ENCODE assay signal across 15 cellular contexts in genomic region chr10:131854579-131855335, GRCh38. TPM values are rescaled to one million over a fixed set of nuclear protein-coding genes. Genes with fewer than 3 reads are reported as not detected.
DNase-seq lines count a peak whose midpoint lies in the region; ATAC-seq and TF ChIP-seq lines count a peak whose summit lies in the region.
"Had no signal": no experiment of that assay in that cellular context is flagged by ENCODE, and none has a peak within 500 bp of the region (broad histone marks: within the 10 kb centered on the region; RNA-seq: fewer than 3 reads in every experiment).

No MANE protein-coding gene starts in this region.

- POLR2A ChIA-PET in CD8-positive, alpha-beta T cell (lab: Charles Lee): no interaction called here

- CTCF ChIA-PET in CD8-positive, alpha-beta T cell (lab: Charles Lee): no interaction called here

- H3K9me3 ChIP-seq in heart right ventricle: no peaks in the 10 kb centered on the region
- H3K9me3 ChIP-seq in endodermal cell (ENCODE audit: control insufficient read depth, low read length): no peaks in the 10 kb centered on the region
- no peaks in the 10 kb centered on the region for H3K9me3 ChIP-seq in CD8-positive, alpha-beta T cell (ENCODE audit: low read length)
- H3K9me3 ChIP-seq: BLaER1 treated with 17β-estradiol and CSF1 and Interleukin-3, amounts not matched to agents 10 nM and 100 nM; HAP-1 had no signal

- TF ChIP-seq CTCF in heart right ventricle (IDR thresholded peaks at IDR 0.05): no peak
- TF ChIP-seq CTCF in endodermal cell (conservative IDR thresholded peaks at IDR 0.05): no peak
- TF ChIP-seq CTCF in osteocyte (IDR thresholded peaks at IDR 0.05): no peak
- TF ChIP-seq CTCF in CD8-positive, alpha-beta T cell (IDR thresholded peaks at IDR 0.05): no peak

- ATAC-seq in heart right ventricle (no peak), GM18498 (IDR thresholded peaks at IDR 0.05; ENCODE audit: unreplicated experiment) (no peak)
- no peak for ATAC-seq in CD8-positive, alpha-beta T cell

- H3K27me3 ChIP-seq in heart right ventricle: peaks cover 0 to 43% (median 30%) of the 10 kb centered on the region in 7 donors
- H3K27me3 ChIP-seq in endodermal cell (ENCODE audit: control insufficient read depth, insufficient read depth, low read length, poor library complexity, severe bottlenecking): no peaks in the 10 kb centered on the region
- no peaks in the 10 kb centered on the region for H3K27me3 ChIP-seq in CD8-positive, alpha-beta T cell (ENCODE audit: insufficient read depth, low read length)

- 75 to 80% methylated on average over 22 of the region's 22 CpGs for WGBS in heart right ventricle, 2 donors
- 87 to 90% methylated on average over 13 to 22 of the region's 22 CpGs for WGBS in endodermal cell (ENCODE audit: insufficient coverage in 1 of 2, insufficient read length in 1 of 2), 2 experiments

- intact Hi-C loops in cardiac septum (cut with DNase I) (no loop called here), heart right ventricle (cut with DNase I) (no loop called here)
- intact Hi-C loops in CD8-positive, alpha-beta T cell (cut with DNase I, micrococcal nuclease): no loop called here

- H3K36me3 Mint-ChIP-seq in endodermal cell (ENCODE audit: low read depth): no peaks in the 10 kb centered on the region
- H3K36me3 Mint-ChIP-seq in osteocyte (ENCODE audit: unreplicated experiment): no peaks in the 10 kb centered on the region
- H3K36me3 Mint-ChIP-seq in CD8-positive, alpha-beta T cell: no peaks in the 10 kb centered on the region

- H3K9ac ChIP-seq in endodermal cell (ENCODE audit: extremely low read depth, low read length, poor library complexity, severe bottlenecking): no peak overlapping the region
- H3K9ac ChIP-seq: BLaER1 treated with 17β-estradiol and CSF1 and Interleukin-3, amounts not matched to agents 10 nM and 100 nM had no signal

- H3K4me1 Mint-ChIP-seq in endodermal cell: no peaks in the 10 kb centered on the region
- no peaks in the 10 kb centered on the region for H3K4me1 Mint-ChIP-seq in osteocyte (ENCODE audit: unreplicated experiment)
- H3K4me1 Mint-ChIP-seq in CD8-positive, alpha-beta T cell (ENCODE audit: low read depth): no peaks in the 10 kb centered on the region

- no peaks in the 10 kb centered on the region for H3K36me3 ChIP-seq in heart right ventricle
- H3K36me3 ChIP-seq in endodermal cell (ENCODE audit: control insufficient read depth, insufficient read depth, low read length): no peaks in the 10 kb centered on the region
- H3K36me3 ChIP-seq in CD8-positive, alpha-beta T cell (ENCODE audit: insufficient read depth, low read length): no peaks in the 10 kb centered on the region
- H3K36me3 ChIP-seq: BLaER1 treated with 17β-estradiol and CSF1 and Interleukin-3, amounts not matched to agents 10 nM and 100 nM; HAP-1 had no signal

- H3K4me3 Mint-ChIP-seq in endodermal cell (no peak overlapping the region), osteocyte (ENCODE audit: unreplicated experiment) (no peak overlapping the region)
- no peak overlapping the region for H3K4me3 Mint-ChIP-seq in CD8-positive, alpha-beta T cell

- H3K27me3 Mint-ChIP-seq in endodermal cell (ENCODE audit: insufficient read depth) (no peaks in the 10 kb centered on the region), osteocyte (ENCODE audit: unreplicated experiment) (no peaks in the 10 kb centered on the region)
- peaks cover 5% of the 10 kb centered on the region for H3K27me3 Mint-ChIP-seq in CD8-positive, alpha-beta T cell (ENCODE audit: low read depth)

- DNase-seq in cardiac septum (ENCODE audit: low spot score) (peak; percentile 55), heart right ventricle (no peak), endodermal cell (peak; percentile 44), osteocyte (ENCODE audit: extremely low spot score, unreplicated experiment) (peak; percentile 70), DMS153 (lab: John Stamatoyannopoulos, UW) (no peak), NK-92 (lab: John Stamatoyannopoulos, UW; ENCODE audit: unreplicated experiment) (no peak)
- no peak for DNase-seq in CD8-positive, alpha-beta T cell
- DNase-seq: KBM-7, MV-4-11, NCI-H1417 treated with DMSO at 0.1 percent for 48 hours, NCI-H1930, NCI-H69 had no signal

- H3K27ac ChIP-seq in heart right ventricle: no peak overlapping the region
- no peak overlapping the region for H3K27ac ChIP-seq in endodermal cell (ENCODE audit: low read depth, low read length)
- no peak overlapping the region for H3K27ac ChIP-seq in CD8-positive, alpha-beta T cell (ENCODE audit: low read depth, low read length)
- H3K27ac ChIP-seq: BLaER1 treated with 17β-estradiol and CSF1 and Interleukin-3, amounts not matched to agents 10 nM and 100 nM had no signal

- no peaks in the 10 kb centered on the region for H3K4me1 ChIP-seq in heart right ventricle
- H3K4me1 ChIP-seq in endodermal cell (ENCODE audit: control insufficient read depth, insufficient read depth, low read length): no peaks in the 10 kb centered on the region
- no peaks in the 10 kb centered on the region for H3K4me1 ChIP-seq in CD8-positive, alpha-beta T cell (ENCODE audit: insufficient read depth, low read length)
- H3K4me1 ChIP-seq: HAP-1 had no signal

- no peaks in the 10 kb centered on the region for H3K9me3 Mint-ChIP-seq in endodermal cell
- H3K9me3 Mint-ChIP-seq in osteocyte (ENCODE audit: unreplicated experiment): peaks cover 6% of the 10 kb centered on the region
- no peaks in the 10 kb centered on the region for H3K9me3 Mint-ChIP-seq in CD8-positive, alpha-beta T cell

- H3K27ac Mint-ChIP-seq in endodermal cell (no peak overlapping the region), osteocyte (ENCODE audit: unreplicated experiment) (no peak overlapping the region)
- no peak overlapping the region for H3K27ac Mint-ChIP-seq in CD8-positive, alpha-beta T cell

- H3K4me3 ChIP-seq in heart right ventricle: no peak overlapping the region
- H3K4me3 ChIP-seq in endodermal cell (ENCODE audit: low read length): no peak overlapping the region
- H3K4me3 ChIP-seq in CD8-positive, alpha-beta T cell (ENCODE audit: low read depth, low read length): no peak overlapping the region
- H3K4me3 ChIP-seq: BLaER1 treated with 17β-estradiol and CSF1 and Interleukin-3, amounts not matched to agents 10 nM and 100 nM; HAP-1 had no signal

RNA-seq across cellular contexts. Expression of gene PPP2R2D, which starts 46.1 kb away (rescaled TPM):
- total RNA-seq in cardiac septum: 35.3 TPM
- 10 to 100 TPM; 26.8 to 46.5 (median 35.1) TPM for total RNA-seq in heart right ventricle
- polyA plus RNA-seq in heart right ventricle: 10 to 100 TPM; 32.5 to 45.9 TPM
- total RNA-seq in endodermal cell: 10 to 100 TPM; 35.5 to 37.5 TPM
- 36.0 TPM for polyA plus RNA-seq in endodermal cell (2013, experiment 1 of 2)
- 35.4 TPM for polyA plus RNA-seq in endodermal cell (2013, experiment 2 of 2)
- total RNA-seq in osteocyte: 28.9 and 29.3 TPM in 2 replicates
- total RNA-seq in CD8-positive, alpha-beta T cell: 10 to 100 TPM; 28.4 to 28.5 TPM

Comparison
In these comparisons a context has a peak if more than half of its experiments do, and no peak if none do; other contexts are left out.
1. DNase-seq: peak in cardiac septum (single experiment), endodermal cell (single experiment) and osteocyte (single experiment); none in heart right ventricle (0 of 2), DMS153 (single experiment), CD8-positive, alpha-beta T cell (0 of 7) and NK-92 (single experiment).